In the genomic region with DNA sequence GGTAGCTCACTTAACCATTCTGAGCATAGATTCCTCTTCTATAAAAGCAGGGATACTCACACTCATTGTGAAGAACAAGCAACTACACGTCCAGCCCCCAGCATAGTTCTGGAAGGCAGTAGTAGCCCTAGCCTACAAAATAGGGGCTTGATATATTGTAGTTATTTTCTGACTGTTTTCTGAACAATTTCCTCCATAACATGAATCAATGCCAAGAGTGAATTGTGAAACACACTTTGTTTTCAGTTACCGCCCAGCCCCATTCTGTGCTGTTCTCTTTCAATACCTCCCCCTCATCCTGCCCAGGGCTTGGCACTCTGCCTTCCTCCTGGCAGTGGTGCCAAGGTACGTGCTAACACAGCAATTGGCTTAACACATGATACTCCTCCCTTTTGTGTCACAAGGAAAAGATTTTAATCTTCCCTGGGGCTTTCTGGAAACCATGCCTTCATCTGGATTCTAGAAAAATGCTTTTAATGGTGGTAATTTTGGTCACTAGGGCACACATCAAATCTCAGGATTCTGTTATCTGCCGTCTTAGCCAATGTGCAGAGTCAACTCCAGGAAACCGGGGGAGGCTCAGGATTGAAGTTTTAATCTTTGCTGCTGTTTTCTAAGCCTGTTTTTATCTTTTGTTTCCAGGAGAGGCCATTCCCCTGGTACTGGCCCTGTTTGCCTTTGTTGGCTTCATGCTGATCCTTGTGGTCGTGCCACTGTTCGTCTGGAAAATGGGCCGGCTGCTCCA, we compare ENCODE assay signal across 9 cellular contexts. TPM values are rescaled to one million over a fixed set of nuclear protein-coding genes. Genes with fewer than 3 reads are reported as not detected.
A peak's percentile ranks its signal among the peaks of the same experiment; 100 is the strongest.
DNase-seq lines count a peak whose midpoint lies in the region; ATAC-seq and TF ChIP-seq lines count a peak whose summit lies in the region.
"Had no signal": no experiment of that assay in that cellular context is flagged by ENCODE, and none has a peak within 500 bp of the region (broad histone marks: within the 10 kb centered on the region; RNA-seq: fewer than 3 reads in every experiment).

No MANE protein-coding gene starts in this region.

- no peaks in the 10 kb centered on the region for H3K9me3 Mint-ChIP-seq in activated CD4-positive, alpha-beta T cell treated with anti-CD3 and anti-CD28 coated beads, Interleukin-2, amount 10 ng/mL, durations not matched to agents 24 days and 14 days

- WGBS in adrenal gland, 4 donors, result 42 to 47% (median 43%) methylated on average over 8 of the region's 8 CpGs
- WGBS in right cardiac atrium, result 27% methylated on average over 8 of the region's 8 CpGs

- H3K4me3 ChIP-seq in adrenal gland, result no peak overlapping the region
- H3K4me3 ChIP-seq in right cardiac atrium (ENCODE audit: low read length), result no peak overlapping the region

- H3K27ac Mint-ChIP-seq in activated CD4-positive, alpha-beta T cell treated with anti-CD3 and anti-CD28 coated beads, Interleukin-2, amount 10 ng/mL, durations not matched to agents 24 days and 14 days, result no peak overlapping the region

- no peaks in the 10 kb centered on the region for H3K36me3 Mint-ChIP-seq in activated CD4-positive, alpha-beta T cell treated with anti-CD3 and anti-CD28 coated beads, Interleukin-2, amount 10 ng/mL, durations not matched to agents 24 days and 14 days (ENCODE audit: low read depth)

- ATAC-seq in right cardiac atrium, result peak; percentile 96
- ATAC-seq in HG03095 (IDR thresholded peaks at IDR 0.05; ENCODE audit: unreplicated experiment), result no peak

- no peaks in the 10 kb centered on the region for H3K36me3 ChIP-seq in adrenal gland (replicated peaks in 1 of 2)
- H3K36me3 ChIP-seq: neutrophil had no signal

- peak; percentile 51 for DNase-seq in activated CD4-positive, alpha-beta T cell treated with anti-CD3 and anti-CD28 coated beads, Interleukin-2, amount 10 ng/mL, durations not matched to agents 24 days and 14 days
- no peak for DNase-seq in activated CD4-positive, alpha-beta T cell treated with anti-CD3 and anti-CD28 coated beads, Interleukin-2, amount 50 U/mL, for 1 hour
- DNase-seq in adrenal gland (peak; percentile 75 to 92 (median 83)), right cardiac atrium (peak; percentile 87 to 95 (median 93)), ecto neural progenitor cell (ENCODE audit: low spot score) (no peak), NCI-H187 treated with DMSO at 0.1 percent for 48 hours (lab: John Stamatoyannopoulos, UW) (no peak)

- H3K9me3 ChIP-seq in adrenal gland (replicated peaks in 1 of 3) (no peaks in the 10 kb centered on the region), right cardiac atrium (ENCODE audit: control insufficient read depth, low read length) (no peaks in the 10 kb centered on the region)
- H3K9me3 ChIP-seq: neutrophil had no signal

- no peak for TF ChIP-seq POLR2A in adrenal gland (IDR thresholded peaks at IDR 0.05)

- peak overlapping the region in 4 of 5 donors; percentile 24 to 77 (median 52) for H3K27ac ChIP-seq in adrenal gland
- H3K27ac ChIP-seq in right cardiac atrium (ENCODE audit: low read length), result peak overlapping the region; percentile 92
- H3K27ac ChIP-seq in temporal lobe (ENCODE audit: low read depth, low read length), result peak overlapping the region; percentile 42
- H3K27ac ChIP-seq: neutrophil had no signal

- peaks cover 5 to 11% of the 10 kb centered on the region in 2 donors for H3K4me1 ChIP-seq in adrenal gland (replicated peaks in 1 of 2)
- H3K4me1 ChIP-seq in right cardiac atrium (ENCODE audit: control insufficient read depth, insufficient read depth, low read length), result peaks cover 12% of the 10 kb centered on the region

- intact Hi-C loops in activated CD4-positive, alpha-beta T cell treated with anti-CD3 and anti-CD28 coated beads, Interleukin-2, amount 10 ng/mL, durations not matched to agents 24 days and 14 days (cut with micrococcal nuclease), result no loop called here
- intact Hi-C loops in adrenal gland (cut with DNase I), result loop anchor here in 1 of 2 donors (10.0 kb wide), 1 partner anchor 230 kb away; no protein-coding TSS in a partner anchor
- intact Hi-C loops in right cardiac atrium (cut with DNase I), result no loop called here

- H3K4me1 Mint-ChIP-seq in activated CD4-positive, alpha-beta T cell treated with anti-CD3 and anti-CD28 coated beads, Interleukin-2, amount 10 ng/mL, durations not matched to agents 24 days and 14 days, result peaks cover 5% of the 10 kb centered on the region

- no peak for TF ChIP-seq CTCF in adrenal gland (IDR thresholded peaks at IDR 0.05)

- no peaks in the 10 kb centered on the region for H3K27me3 Mint-ChIP-seq in activated CD4-positive, alpha-beta T cell treated with anti-CD3 and anti-CD28 coated beads, Interleukin-2, amount 10 ng/mL, durations not matched to agents 24 days and 14 days

- H3K27me3 ChIP-seq in adrenal gland (no peaks in the 10 kb centered on the region), right cardiac atrium (ENCODE audit: control insufficient read depth, insufficient read depth) (no peaks in the 10 kb centered on the region)
- H3K27me3 ChIP-seq: neutrophil had no signal

- no peak overlapping the region for H3K4me3 Mint-ChIP-seq in activated CD4-positive, alpha-beta T cell treated with anti-CD3 and anti-CD28 coated beads, Interleukin-2, amount 10 ng/mL, durations not matched to agents 24 days and 14 days

RNA-seq across cellular contexts. Expression of a gene that starts 37.2 kb away (rescaled TPM):
- total RNA-seq in activated CD4-positive, alpha-beta T cell treated with anti-CD3 and anti-CD28 coated beads, Interleukin-2, amount 10 ng/mL, durations not matched to agents 24 days and 14 days, result 1.5 and 1.8 TPM in 2 replicates
- 1 to 10 TPM in 2 of 8 donors, under 1 TPM in 5, not detected in 1; 0.12 to 1.3 (median 0.28) TPM for total RNA-seq in adrenal gland
- polyA plus RNA-seq in adrenal gland, result 1 to 10 TPM; 1.1 to 1.7 (median 1.2) TPM
- 1 to 10 TPM in 1 of 4 donors, under 1 TPM in 3; 0.40 to 1.0 (median 0.65) TPM for total RNA-seq in right cardiac atrium
- polyA plus RNA-seq in right cardiac atrium, result 0.57 TPM
- 0.25 TPM for total RNA-seq in temporal lobe

Comparison
In these comparisons a context has a peak if more than half of its experiments do, and no peak if none do; other contexts are left out.
1. DNase-seq: peak in activated CD4-positive, alpha-beta T cell treated with anti-CD3 and anti-CD28 coated beads, Interleukin-2, amount 10 ng/mL, durations not matched to agents 24 days and 14 days (single experiment), adrenal gland (7 of 7) and right cardiac atrium (3 of 3); none in activated CD4-positive, alpha-beta T cell treated with anti-CD3 and anti-CD28 coated beads, Interleukin-2, amount 50 U/mL, for 1 hour (single experiment), ecto neural progenitor cell (single experiment) and NCI-H187 treated with DMSO at 0.1 percent for 48 hours (single experiment).
2. H3K27ac ChIP-seq: peak in every context shown above with its lines; median percentile 92 in right cardiac atrium; 52 in adrenal gland; 42 in temporal lobe.